1 cellular context compared by ENCODE assay signal in the genomic region with DNA sequence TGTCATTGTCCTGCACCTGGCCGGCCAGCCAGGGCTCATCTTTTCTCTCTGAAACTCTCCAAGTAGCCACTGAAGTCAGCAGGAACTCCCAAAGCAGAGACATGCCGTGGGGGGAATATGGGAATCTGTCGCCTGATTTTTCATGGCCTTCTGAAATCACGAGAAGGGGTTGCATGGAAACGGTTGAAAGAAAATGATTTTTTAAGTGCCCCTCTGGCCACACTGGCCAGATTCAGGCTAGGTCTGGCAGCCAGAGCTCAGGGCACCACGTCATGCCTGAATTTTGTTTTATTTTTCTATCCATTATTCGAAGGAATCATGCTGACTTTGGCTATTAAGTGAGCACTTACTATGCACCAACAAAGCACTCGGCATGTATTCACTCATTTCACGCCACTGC.
TF ChIP-seq lines count a peak whose summit lies in the region.

No MANE protein-coding gene starts in this region.

TF ChIP-seq in IMR-90, 13 proteins besides CTCF, POLR2A, EP300 and RAD21 (continued from another document):
- no peak for TF ChIP-seq CEBPB (IDR thresholded peaks at IDR 0.05; ENCODE audit: low read depth, low read length)
- no peak for TF ChIP-seq MXI1 (IDR thresholded peaks at IDR 0.05; ENCODE audit: borderline replicate concordance, low read depth, low read length)
- TF ChIP-seq BHLHE40 (IDR thresholded peaks at IDR 0.05; ENCODE audit: low read depth, low read length): no peak
- no peak for TF ChIP-seq MAZ (IDR thresholded peaks at IDR 0.05; ENCODE audit: borderline replicate concordance, low read depth, low read length)
